Comparison of ENCODE assay signal across 9 cellular contexts in genomic region chr2:12715258-12715865, GRCh38. TPM values are rescaled to one million over a fixed set of nuclear protein-coding genes. Genes with fewer than 3 reads are reported as not detected.
DNase-seq lines count a peak whose midpoint lies in the region; ATAC-seq, FAIRE-seq and TF ChIP-seq lines count a peak whose summit lies in the region.
"Had no signal": no experiment of that assay in that cellular context is flagged by ENCODE, and none has a peak within 500 bp of the region (broad histone marks: within the 10 kb centered on the region; RNA-seq: fewer than 3 reads in every experiment).

No MANE protein-coding gene starts in this region.

- H3K27me3 ChIP-seq in keratinocyte (ENCODE audit: control insufficient read depth, extremely low read depth, insufficient read depth, low read length): no peaks in the 10 kb centered on the region

- peaks cover 40% of the 10 kb centered on the region for H3K4me1 Mint-ChIP-seq in activated naive CD8-positive, alpha-beta T cell treated with anti-CD3 and anti-CD28 coated beads, Interleukin-2, amount 50 U/mL, for 24 hours

- peak overlapping the region; percentile 93 for H3K4me3 Mint-ChIP-seq in activated naive CD8-positive, alpha-beta T cell treated with anti-CD3 and anti-CD28 coated beads, Interleukin-2, amount 50 U/mL, for 24 hours

- H3K4me2 ChIP-seq in keratinocyte (ENCODE audit: control insufficient read depth, extremely low read depth, insufficient read depth, low read depth, low read length): peak overlapping the region; percentile 94

- H2AFZ ChIP-seq in keratinocyte (ENCODE audit: control insufficient read depth, low read length): no peak overlapping the region

- ATAC-seq in activated naive CD8-positive, alpha-beta T cell treated with anti-CD3 and anti-CD28 coated beads, Interleukin-2, amount 50 U/mL, for 24 hours: no peak

- H3K9ac ChIP-seq in keratinocyte (ENCODE audit: control insufficient read depth, extremely low read depth, insufficient read depth, low read length): peak overlapping the region; percentile 81

- H3K36me3 Mint-ChIP-seq in activated naive CD8-positive, alpha-beta T cell treated with anti-CD3 and anti-CD28 coated beads, Interleukin-2, amount 50 U/mL, for 24 hours (ENCODE audit: low read depth): no peaks in the 10 kb centered on the region

- peaks cover 41% of the 10 kb centered on the region for H3K4me1 ChIP-seq in keratinocyte (ENCODE audit: control insufficient read depth, extremely low read depth, insufficient read depth, low read length)

- peaks cover 2% of the 10 kb centered on the region for H3K27me3 Mint-ChIP-seq in activated naive CD8-positive, alpha-beta T cell treated with anti-CD3 and anti-CD28 coated beads, Interleukin-2, amount 50 U/mL, for 24 hours

- no peaks in the 10 kb centered on the region for H4K20me1 ChIP-seq in keratinocyte (ENCODE audit: control insufficient read depth, extremely low read depth, insufficient read depth, low read length)

- TF ChIP-seq CTCF in keratinocyte (optimal IDR thresholded peaks at IDR 0.05 in 1 of 3, IDR thresholded peaks at IDR 0.05 in 1 of 3, conservative IDR thresholded peaks at IDR 0.05 in 1 of 3; ENCODE audit: extremely low read depth in 1 of 3, insufficient read depth in 2 of 3, low read length in 3 of 3) (no peak), D721Med (IDR thresholded peaks at IDR 0.05; ENCODE audit: insufficient read depth, missing control alignments) (no peak)

- no peaks in the 10 kb centered on the region for H3K9me1 ChIP-seq in keratinocyte (ENCODE audit: control insufficient read depth, extremely low read depth, insufficient read depth, low read length)

- no peak overlapping the region for H3K27ac Mint-ChIP-seq in activated naive CD8-positive, alpha-beta T cell treated with anti-CD3 and anti-CD28 coated beads, Interleukin-2, amount 50 U/mL, for 24 hours

- dilution Hi-C loops in keratinocyte (cut with MboI; ENCODE audit: extremely low pct_ligation_motif_present, low sequenced_read_pairs): no loop called here

- no peaks in the 10 kb centered on the region for H3K9me3 Mint-ChIP-seq in activated naive CD8-positive, alpha-beta T cell treated with anti-CD3 and anti-CD28 coated beads, Interleukin-2, amount 50 U/mL, for 24 hours

- H3K4me3 ChIP-seq in keratinocyte (ENCODE audit: control insufficient read depth in 2 of 3, extremely low read depth in 1 of 3, insufficient read depth in 2 of 3, low read depth in 1 of 3, low read length in 3 of 3): peak overlapping the region in 1 of 3 experiments; percentile 63

- H3K9me3 ChIP-seq in keratinocyte (ENCODE audit: control insufficient read depth, low read depth, low read length): no peaks in the 10 kb centered on the region

- no peaks in the 10 kb centered on the region for H3K36me3 ChIP-seq in keratinocyte (ENCODE audit: control insufficient read depth in 2 of 2, extremely low read depth in 1 of 2, insufficient read depth in 2 of 2, low read length in 2 of 2)

- DNase-seq in DMS153 treated with DMSO at 0.1 percent for 48 hours (lab: John Stamatoyannopoulos, UW; ENCODE audit: unreplicated experiment) (peak; percentile 12), DMS153 (lab: John Stamatoyannopoulos, UW) (no peak), keratinocyte (ENCODE audit: low read depth, low spot score) (no peak), substantia nigra (lab: John Stamatoyannopoulos, UW) (no peak), Ammon's horn (ENCODE audit: low spot score) (no peak), NCI-H1694 treated with DMSO at 0.1 percent for 48 hours (lab: John Stamatoyannopoulos, UW) (no peak), D721Med (ENCODE audit: insufficient read length, low spot score) (no peak)
- DNase-seq in activated naive CD8-positive, alpha-beta T cell treated with anti-CD3 and anti-CD28 coated beads, Interleukin-2, amount 50 U/mL, for 24 hours: no peak

- peak overlapping the region; percentile 67 for H3K27ac ChIP-seq in keratinocyte (ENCODE audit: control insufficient read depth, insufficient read depth, low read length)
- peak overlapping the region; percentile 32 for H3K27ac ChIP-seq in substantia nigra (ENCODE audit: low read depth, low read length, poor library complexity, severe bottlenecking)
- H3K27ac ChIP-seq: 22Rv1 had no signal

- peaks cover 6% of the 10 kb centered on the region for H3K79me2 ChIP-seq in keratinocyte (ENCODE audit: control insufficient read depth, insufficient read depth, low read length)

- no peak for FAIRE-seq in keratinocyte (lab: Jason Lieb, UNC)
- FAIRE-seq in D721Med (lab: Jason Lieb, UNC): no peak

RNA-seq across cellular contexts. Expression of gene TRIB2, which starts 1.4 kb away (rescaled TPM):
- polyA plus RNA-seq in keratinocyte: 4.6 to 8.8 TPM (median 7.7 TPM) in 3 replicates
- polyA plus RNA-seq in keratinocyte (2011; ENCODE audit: low read depth): 1.1 TPM
- 4.7 and 4.8 TPM in 2 replicates for polyA plus RNA-seq in keratinocyte (2011; cell fraction: cytosol; rRNA removed)
- polyA plus RNA-seq in keratinocyte (2011; cell fraction: nucleus; rRNA removed): 14.6 and 18.5 TPM in 2 replicates
- polyA plus RNA-seq in keratinocyte (2012; ENCODE audit: low replicate concordance): 2.0 and 9.6 TPM in 2 replicates
- 4.8 to 7.4 TPM (median 6.8 TPM) in 3 replicates for polyA minus RNA-seq in keratinocyte
- polyA minus RNA-seq in keratinocyte (2011; cell fraction: cytosol; rRNA and poly(A)+ RNA removed): 6.9 TPM
- polyA minus RNA-seq in keratinocyte (2011; cell fraction: nucleus; rRNA and poly(A)+ RNA removed): 8.1 and 9.8 TPM in 2 replicates
